ENCODE assay signal across 1 cellular context in genomic region chr1:93081716-93082115, GRCh38.
TF ChIP-seq lines count a peak whose summit lies in the region.

No MANE protein-coding gene starts in this region.

TF ChIP-seq in A549, 52 proteins besides CTCF, POLR2A, EP300 and RAD21 (continued from another document):
- no peak for TF ChIP-seq HMGXB4 (CRISPR knock-in tag; IDR thresholded peaks at IDR 0.05; ENCODE audit: borderline replicate concordance)
- TF ChIP-seq TFCP2L1 (CRISPR knock-in tag; IDR thresholded peaks at IDR 0.05) = no peak
- no peak for TF ChIP-seq EHF (CRISPR knock-in tag; IDR thresholded peaks at IDR 0.05)
- no peak for TF ChIP-seq CEBPB (IDR thresholded peaks at IDR 0.05)
- no peak for TF ChIP-seq BCL3 (IDR thresholded peaks at IDR 0.05)
